29 cellular contexts compared by ENCODE assay signal in the genomic region with DNA sequence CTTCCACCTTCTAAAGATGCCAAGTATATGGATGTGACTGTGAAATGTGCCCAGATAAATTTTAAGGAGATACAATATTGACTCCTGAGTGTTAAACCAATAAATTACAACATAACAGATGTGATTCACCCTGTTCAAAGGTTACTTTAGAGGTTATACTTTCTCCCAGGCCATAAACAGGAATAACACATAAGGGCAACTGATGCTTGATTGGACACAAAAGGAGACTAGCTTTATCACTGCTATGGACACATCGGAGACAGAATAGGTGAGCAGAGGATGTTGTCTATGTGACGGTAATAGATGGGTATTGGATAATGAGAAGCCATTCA. TPM values are rescaled to one million over a fixed set of nuclear protein-coding genes. Genes with fewer than 3 reads are reported as not detected.
"Had no signal": no experiment of that assay in that cellular context is flagged by ENCODE, and none has a peak within 500 bp of the region (broad histone marks: within the 10 kb centered on the region; RNA-seq: fewer than 3 reads in every experiment).

No MANE protein-coding gene starts in this region.

- H3K4me1 ChIP-seq: esophagus squamous epithelium, left lung, testis, transverse colon had no signal

- H3K27me3 Mint-ChIP-seq: activated CD4-positive, alpha-beta T cell treated with anti-CD3 and anti-CD28 coated beads for 36 hours; activated naive CD8-positive, alpha-beta T cell; central memory CD8-positive, alpha-beta T cell had no signal

- H3K27ac Mint-ChIP-seq: activated CD4-positive, alpha-beta T cell treated with anti-CD3 and anti-CD28 coated beads for 36 hours; activated naive CD8-positive, alpha-beta T cell; nephron had no signal

- H3K4me3 ChIP-seq: esophagus squamous epithelium, heart right ventricle, left lung, lung, skin epidermis, testis, transverse colon had no signal

- DNase-seq: activated CD4-positive, alpha-beta T cell treated with anti-CD3 and anti-CD28 coated beads for 36 hours; activated CD4-positive, alpha-beta T cell treated with anti-CD3 and anti-CD28 coated beads, Interleukin-2, amount 50 U/mL, for 48 hours; activated CD4-positive, CD25-positive, alpha-beta regulatory T cell; activated CD8-positive, alpha-beta memory T cell treated with anti-CD3 and anti-CD28 coated beads for 24 hours; activated effector memory CD4-positive, alpha-beta T cell treated with Interleukin-2 at 50 U/mL for 16 hours; activated naive CD4-positive, alpha-beta T cell treated with Interleukin-2 at 50 U/mL for 16 hours; anterior cingulate cortex; effector CD8-positive, alpha-beta T cell; esophagus squamous epithelium; foreskin melanocyte; heart right ventricle; left lung; posterior cingulate gyrus; right cardiac atrium; stimulated activated CD4-positive, alpha-beta T cell treated with anti-CD3 and anti-CD28 coated beads, Interleukin-4, amount 100 ng/mL, for 24 hours; stimulated activated CD8-positive, alpha-beta memory T cell treated with anti-CD3 and anti-CD28 coated beads, Interleukin-4, amount 100 ng/mL, for 48 hours; stimulated activated naive CD4-positive, alpha-beta T cell; testis; transverse colon had no signal

- ATAC-seq: activated CD4-positive, alpha-beta T cell treated with anti-CD3 and anti-CD28 coated beads for 36 hours; heart right ventricle; right cardiac atrium had no signal

- H3K9me3 ChIP-seq: esophagus squamous epithelium, heart right ventricle, left lung, testis, transverse colon had no signal

- H3K36me3 ChIP-seq: esophagus squamous epithelium, heart right ventricle, left lung, transverse colon had no signal

- H3K4me1 Mint-ChIP-seq: activated CD4-positive, alpha-beta T cell treated with anti-CD3 and anti-CD28 coated beads for 36 hours; central memory CD8-positive, alpha-beta T cell; nephron had no signal

- H3K4me3 Mint-ChIP-seq: activated CD4-positive, alpha-beta T cell treated with anti-CD3 and anti-CD28 coated beads for 36 hours; activated naive CD8-positive, alpha-beta T cell; central memory CD8-positive, alpha-beta T cell; nephron had no signal

- H3K36me3 Mint-ChIP-seq: activated naive CD8-positive, alpha-beta T cell had no signal

- H3K9me3 Mint-ChIP-seq: central memory CD8-positive, alpha-beta T cell; nephron had no signal

RNA-seq across cellular contexts. Expression of a gene that starts 31.9 kb away (rescaled TPM):
- total RNA-seq: activated CD4-positive, alpha-beta T cell treated with anti-CD3 and anti-CD28 coated beads for 36 hours; dermis microvascular lymphatic vessel endothelial cell; esophagus squamous epithelium; glomerular endothelial cell; kidney epithelial cell; left lung; mesenteric fat pad; osteoblast had no signal
